ENCODE assay signal across 19 cellular contexts in genomic region chr13:40317980-40318327, GRCh38.
DNase-seq lines count a peak whose midpoint lies in the region; ATAC-seq, FAIRE-seq and TF ChIP-seq lines count a peak whose summit lies in the region.
"Had no signal": no experiment of that assay in that cellular context is flagged by ENCODE, and none has a peak within 500 bp of the region (broad histone marks: within the 10 kb centered on the region; RNA-seq: fewer than 3 reads in every experiment).

No MANE protein-coding gene starts in this region.

- no peak overlapping the region for H2AK5ac ChIP-seq in H1 (ENCODE audit: low read depth, low read length)

- H3K36me3 Mint-ChIP-seq in activated naive CD8-positive, alpha-beta T cell treated with anti-CD3 and anti-CD28 coated beads, Interleukin-2, amount 10 ng/mL, durations not matched to agents 7 days and 5 days, result no peaks in the 10 kb centered on the region
- H3K36me3 Mint-ChIP-seq in activated naive CD8-positive, alpha-beta T cell treated with anti-CD3 and anti-CD28 coated beads, Interleukin-2, amount 50 U/mL, for 24 hours (ENCODE audit: low read depth), result no peaks in the 10 kb centered on the region
- H3K36me3 Mint-ChIP-seq in stimulated activated naive B cell treated with anti-CD40 and anti-IgM and Interleukin-4, amounts not matched to agents 10 μg/mL and 1 μg/mL and 100 μg/mL, for 72 hours, result peaks cover 0 to 2% of the 10 kb centered on the region in 2 donors

- H2BK20ac ChIP-seq in H1 (ENCODE audit: low read length), result no peak overlapping the region

- no peak overlapping the region for H3K9ac ChIP-seq in H1 (replicated peaks in 1 of 4; ENCODE audit: extremely low read depth in 1 of 4, low read depth in 3 of 4, low read length in 3 of 4)
- H3K9ac ChIP-seq: BLaER1 had no signal

- WGBS in H1 (ENCODE audit: extremely low coverage in 1 of 2, insufficient coverage in 1 of 2, insufficient read length in 1 of 2, insufficient replicate concordance in 2 of 2, low coverage in 1 of 2, low lambda C conversion rate in 2 of 2, missing lambda C conversion rate in 1 of 2), 2 experiments, result 85% methylated on average over 2 of the region's 2 CpGs; no CpG with 5 or more reads in 1 of the 2 experiments

- no peak overlapping the region for H3K18ac ChIP-seq in H1 (ENCODE audit: extremely low read depth, low read length)

- H3K56ac ChIP-seq in H1 (replicated peaks; ENCODE audit: insufficient read length, low read depth, low read length), result no peak overlapping the region

- no peak overlapping the region for H2BK120ac ChIP-seq in H1 (replicated peaks; ENCODE audit: low read depth, low read length)

- in situ Hi-C loops in KBM-7 (cut with MboI; ENCODE audit: low pct_unique_long_range_greater_than_20kb, low sequenced_read_pairs), result no loop called here

- no peak for FAIRE-seq in H1 (lab: Jason Lieb, UNC)
- FAIRE-seq: colon had no signal

- no peak for TF ChIP-seq EP300 in H1 (IDR thresholded peaks at IDR 0.05; ENCODE audit: borderline replicate concordance in 1 of 2, low read depth in 2 of 2, low read length in 2 of 2)

- H2AFZ ChIP-seq in H1 (ENCODE audit: low read length), result no peak overlapping the region

- peak overlapping the region; percentile 14 for H3K4me3 Mint-ChIP-seq in activated naive CD8-positive, alpha-beta T cell treated with anti-CD3 and anti-CD28 coated beads, Interleukin-2, amount 10 ng/mL, durations not matched to agents 7 days and 5 days
- H3K4me3 Mint-ChIP-seq in activated naive CD8-positive, alpha-beta T cell treated with anti-CD3 and anti-CD28 coated beads, Interleukin-2, amount 50 U/mL, for 24 hours, result no peak overlapping the region
- H3K4me3 Mint-ChIP-seq in stimulated activated naive B cell treated with anti-CD40 and anti-IgM and Interleukin-4, amounts not matched to agents 10 μg/mL and 1 μg/mL and 100 μg/mL, for 72 hours, result no peak overlapping the region

- CTCF ChIA-PET in H1 (lab: Charles Lee; ENCODE audit: partially characterized antibody), result no interaction called here

- H3K79me2 ChIP-seq in H1 (ENCODE audit: control insufficient read depth in 1 of 2, insufficient read depth in 2 of 2, low read length in 2 of 2), result no peaks in the 10 kb centered on the region

- peaks cover 56% of the 10 kb centered on the region for H3K4me1 Mint-ChIP-seq in activated naive CD8-positive, alpha-beta T cell treated with anti-CD3 and anti-CD28 coated beads, Interleukin-2, amount 10 ng/mL, durations not matched to agents 7 days and 5 days
- H3K4me1 Mint-ChIP-seq in activated naive CD8-positive, alpha-beta T cell treated with anti-CD3 and anti-CD28 coated beads, Interleukin-2, amount 50 U/mL, for 24 hours, result peaks cover 64% of the 10 kb centered on the region
- H3K4me1 Mint-ChIP-seq in stimulated activated naive B cell treated with anti-CD40 and anti-IgM and Interleukin-4, amounts not matched to agents 10 μg/mL and 1 μg/mL and 100 μg/mL, for 72 hours, result peaks cover 31 to 32% of the 10 kb centered on the region in 2 donors

- POLR2A ChIA-PET in activated naive CD8-positive, alpha-beta T cell treated with anti-CD3 and anti-CD28 coated beads, Interleukin-2, amount 10 ng/mL, durations not matched to agents 7 days and 5 days (lab: Charles Lee), result no interaction called here
- POLR2A ChIA-PET in H1 (lab: Charles Lee; ENCODE audit: partially characterized antibody), result no interaction called here

- H4K91ac ChIP-seq in H1 (replicated peaks; ENCODE audit: insufficient read length, low read length), result no peak overlapping the region

- no peak overlapping the region for H2BK5ac ChIP-seq in H1 (ENCODE audit: low read depth, low read length)

- H3K9me3 ChIP-seq in H1 (ENCODE audit: insufficient read depth in 2 of 2, low read depth in 1 of 2, low read length in 1 of 2), result no peaks in the 10 kb centered on the region; a peak in 1 of 4 replicates
- H3K9me3 ChIP-seq: SJCRH30, suprapubic skin had no signal

- peak; percentile 29 for ATAC-seq in activated naive CD8-positive, alpha-beta T cell treated with anti-CD3 and anti-CD28 coated beads, Interleukin-2, amount 10 ng/mL, durations not matched to agents 7 days and 5 days (ENCODE audit: low read depth)
- no peak for ATAC-seq in activated naive CD8-positive, alpha-beta T cell treated with anti-CD3 and anti-CD28 coated beads, Interleukin-2, amount 50 U/mL, for 24 hours
- peak; percentile 61 to 68 for ATAC-seq in stimulated activated naive B cell treated with anti-CD40 and anti-IgM and Interleukin-4, amounts not matched to agents 10 μg/mL and 1 μg/mL and 100 μg/mL, for 72 hours (replicated peaks)
- ATAC-seq in activated CD4-positive, CD25-positive, alpha-beta regulatory T cell treated with anti-CD3 and anti-CD28 coated beads, Interleukin-2, amount 50 U/mL, for 24 hours, result no peak
- no peak for ATAC-seq in GM18517 (IDR thresholded peaks at IDR 0.05; ENCODE audit: unreplicated experiment)
- ATAC-seq in HG03108 (IDR thresholded peaks at IDR 0.05; ENCODE audit: unreplicated experiment), result no peak

- peaks cover 2 to 9% (median 5%) of the 10 kb centered on the region in 4 experiments for H3K4me1 ChIP-seq in H1 (replicated peaks in 1 of 4; ENCODE audit: control insufficient read depth in 3 of 4, insufficient read depth in 4 of 4, low read length in 3 of 4)
- H3K4me1 ChIP-seq: suprapubic skin had no signal

- no peak for DNase-seq in activated naive CD8-positive, alpha-beta T cell treated with anti-CD3 and anti-CD28 coated beads, Interleukin-2, amount 10 ng/mL, durations not matched to agents 7 days and 5 days
- no peak for DNase-seq in activated naive CD8-positive, alpha-beta T cell treated with anti-CD3 and anti-CD28 coated beads, Interleukin-2, amount 50 U/mL, for 24 hours
- DNase-seq in KBM-7, result peak; percentile 8
- DNase-seq in H1 (ENCODE audit: low read depth in 1 of 2, low spot score in 2 of 2), result no peak
- DNase-seq in stimulated activated naive B cell treated with anti-CD40 and anti-IgM and Interleukin-4, amounts not matched to agents 10 μg/mL and 1 μg/mL and 100 μg/mL, for 72 hours, result no peak
- DNase-seq: activated CD4-positive, alpha-beta T cell treated with anti-CD3 and anti-CD28 coated beads for 1 hour; effector CD4-positive, alpha-beta T cell; GOT3; IMR-90; NCI-H2029 treated with DMSO at 0.1 percent for 48 hours; NCI-H2227 treated with DMSO at 0.1 percent for 48 hours had no signal

- H2BK12ac ChIP-seq in H1 (ENCODE audit: low read depth, low read length), result 0 out of 2 replicates have a peak overlapping the region, but pooled peaks have one; percentile 1

- peaks cover 1 to 18% (median 9%) of the 10 kb centered on the region in 4 experiments; a peak in 5 of 7 replicates for H3K27me3 ChIP-seq in H1 (replicated peaks in 1 of 4; ENCODE audit: control insufficient read depth in 3 of 4, extremely low read depth in 1 of 4, insufficient read depth in 3 of 4, low read length in 3 of 4)
- H3K27me3 ChIP-seq: BLaER1, SJCRH30, suprapubic skin had no signal

- no peak overlapping the region for H3K4me3 ChIP-seq in H1 (ENCODE audit: extremely low read depth in 1 of 4, insufficient read depth in 2 of 4, low read depth in 3 of 4, low read length in 4 of 4)
- H3K4me3 ChIP-seq: BLaER1, SJCRH30, suprapubic skin had no signal

- H3K27ac Mint-ChIP-seq in activated naive CD8-positive, alpha-beta T cell treated with anti-CD3 and anti-CD28 coated beads, Interleukin-2, amount 10 ng/mL, durations not matched to agents 7 days and 5 days, result peak overlapping the region; percentile 47
- H3K27ac Mint-ChIP-seq in activated naive CD8-positive, alpha-beta T cell treated with anti-CD3 and anti-CD28 coated beads, Interleukin-2, amount 50 U/mL, for 24 hours, result no peak overlapping the region
- no peak overlapping the region for H3K27ac Mint-ChIP-seq in stimulated activated naive B cell treated with anti-CD40 and anti-IgM and Interleukin-4, amounts not matched to agents 10 μg/mL and 1 μg/mL and 100 μg/mL, for 72 hours

- H3K4me2 ChIP-seq in H1 (ENCODE audit: insufficient read depth in 1 of 2, low read depth in 2 of 2, low read length in 2 of 2), result no peak overlapping the region
- H3K4me2 ChIP-seq: BLaER1 had no signal

- no peak overlapping the region for H3K23ac ChIP-seq in H1 (ENCODE audit: insufficient read length)

- no peak overlapping the region for H3K27ac ChIP-seq in H1 (ENCODE audit: low read depth, low read length)
- H3K27ac ChIP-seq: BLaER1, SJCRH30, suprapubic skin had no signal

- TF ChIP-seq POLR2A in H1 (IDR thresholded peaks at IDR 0.05; ENCODE audit: control extremely low read depth in 1 of 2, low read depth in 2 of 2, low read length in 2 of 2), result no peak

- H4K20me1 ChIP-seq in H1 (replicated peaks in 1 of 2; ENCODE audit: control insufficient read depth in 1 of 2, insufficient read depth in 2 of 2, low read length in 2 of 2), result no peaks in the 10 kb centered on the region
- H4K20me1 ChIP-seq: BLaER1 had no signal

- no peak for TF ChIP-seq CTCF in H1 (IDR thresholded peaks at IDR 0.05; ENCODE audit: control extremely low read depth in 1 of 3, insufficient read depth in 1 of 3, low read depth in 1 of 3, low read length in 3 of 3)

- no peaks in the 10 kb centered on the region for H3K23me2 ChIP-seq in H1 (ENCODE audit: low read depth, low read length)

- H3K4ac ChIP-seq in H1 (replicated peaks; ENCODE audit: insufficient read length, low read depth, low read length), result no peak overlapping the region

- H2BK15ac ChIP-seq in H1 (ENCODE audit: low read length), result no peak overlapping the region

- H3K9me3 Mint-ChIP-seq in activated naive CD8-positive, alpha-beta T cell treated with anti-CD3 and anti-CD28 coated beads, Interleukin-2, amount 10 ng/mL, durations not matched to agents 7 days and 5 days, result no peaks in the 10 kb centered on the region
- H3K9me3 Mint-ChIP-seq in activated naive CD8-positive, alpha-beta T cell treated with anti-CD3 and anti-CD28 coated beads, Interleukin-2, amount 50 U/mL, for 24 hours, result no peaks in the 10 kb centered on the region
- H3K9me3 Mint-ChIP-seq in stimulated activated naive B cell treated with anti-CD40 and anti-IgM and Interleukin-4, amounts not matched to agents 10 μg/mL and 1 μg/mL and 100 μg/mL, for 72 hours, result peaks cover 1 to 3% of the 10 kb centered on the region in 2 donors

- no peak for TF ChIP-seq RAD21 in H1 (IDR thresholded peaks at IDR 0.05 in 1 of 2, conservative IDR thresholded peaks at IDR 0.05 in 1 of 2; ENCODE audit: low read depth in 2 of 2, low read length in 2 of 2)

- no peak overlapping the region for H4K5ac ChIP-seq in H1 (ENCODE audit: insufficient read length, low read depth, low read length)

- no peak overlapping the region for H3K14ac ChIP-seq in H1 (ENCODE audit: insufficient read length)

- no peak overlapping the region for H4K8ac ChIP-seq in H1 (ENCODE audit: extremely low read depth, insufficient read depth, low read length)

- no peaks in the 10 kb centered on the region for H3K79me1 ChIP-seq in H1 (ENCODE audit: low read depth, low read length)

- no peaks in the 10 kb centered on the region for H3K27me3 Mint-ChIP-seq in activated naive CD8-positive, alpha-beta T cell treated with anti-CD3 and anti-CD28 coated beads, Interleukin-2, amount 10 ng/mL, durations not matched to agents 7 days and 5 days
- H3K27me3 Mint-ChIP-seq in activated naive CD8-positive, alpha-beta T cell treated with anti-CD3 and anti-CD28 coated beads, Interleukin-2, amount 50 U/mL, for 24 hours, result no peaks in the 10 kb centered on the region
- H3K27me3 Mint-ChIP-seq in stimulated activated naive B cell treated with anti-CD40 and anti-IgM and Interleukin-4, amounts not matched to agents 10 μg/mL and 1 μg/mL and 100 μg/mL, for 72 hours, result no peaks in the 10 kb centered on the region
- H3K27me3 Mint-ChIP-seq: activated naive CD4-positive, alpha-beta T cell treated with anti-CD3 and anti-CD28 coated beads, Interleukin-2, amount 50 U/mL, for 24 hours had no signal

- no peaks in the 10 kb centered on the region for H3K36me3 ChIP-seq in H1 (ENCODE audit: control insufficient read depth in 2 of 4, insufficient read depth in 4 of 4, low read length in 3 of 4)
- H3K36me3 ChIP-seq: BLaER1, SJCRH30, suprapubic skin had no signal

Comparison
In these comparisons a context has a peak if more than half of its experiments do, and no peak if none do; other contexts are left out.
1. ATAC-seq: peak in activated naive CD8-positive, alpha-beta T cell treated with anti-CD3 and anti-CD28 coated beads, Interleukin-2, amount 10 ng/mL, durations not matched to agents 7 days and 5 days (single experiment) and stimulated activated naive B cell treated with anti-CD40 and anti-IgM and Interleukin-4, amounts not matched to agents 10 μg/mL and 1 μg/mL and 100 μg/mL, for 72 hours (2 of 2); none in activated naive CD8-positive, alpha-beta T cell treated with anti-CD3 and anti-CD28 coated beads, Interleukin-2, amount 50 U/mL, for 24 hours (single experiment), activated CD4-positive, CD25-positive, alpha-beta regulatory T cell treated with anti-CD3 and anti-CD28 coated beads, Interleukin-2, amount 50 U/mL, for 24 hours (0 of 2), GM18517 (single experiment) and HG03108 (single experiment).